13 cellular contexts compared by ENCODE assay signal in the genomic region with DNA sequence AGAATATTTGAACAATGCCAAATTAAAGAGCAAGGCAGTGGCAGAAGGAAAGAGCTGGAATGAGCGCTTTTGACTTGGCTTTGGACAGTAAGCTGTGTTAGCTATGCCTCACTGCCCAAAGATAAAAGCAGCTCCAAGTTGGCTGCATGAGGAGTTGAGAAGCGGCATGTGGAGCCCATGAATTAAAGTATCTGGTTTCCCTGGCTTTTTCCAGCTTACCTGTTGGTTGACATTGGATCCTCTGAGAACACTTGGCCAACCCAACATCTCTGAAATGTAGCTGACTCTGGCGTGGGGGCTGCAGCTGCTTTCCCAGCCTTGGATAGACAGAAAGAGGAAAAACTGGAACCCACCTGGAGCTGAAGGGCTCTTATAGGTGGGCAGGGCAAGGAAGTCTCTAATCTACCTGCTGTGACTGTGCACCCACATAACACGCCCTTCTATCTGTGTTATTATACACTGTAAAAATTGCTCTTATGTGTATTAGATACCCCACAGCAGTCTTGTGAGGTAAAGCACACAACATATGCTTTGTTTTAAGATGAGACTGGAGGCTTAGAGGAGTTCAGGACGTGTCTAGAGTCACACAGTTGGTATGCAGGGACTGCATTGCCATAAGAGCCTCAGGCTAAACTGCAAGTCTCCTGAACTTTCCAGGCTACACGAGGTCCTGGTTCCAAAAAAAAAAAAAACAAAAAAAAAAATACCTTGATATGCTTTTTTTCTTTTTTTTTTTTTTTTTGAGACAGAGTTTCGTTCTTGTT. TPM values are rescaled to one million over a fixed set of nuclear protein-coding genes. Genes with fewer than 3 reads are reported as not detected.
DNase-seq lines count a peak whose midpoint lies in the region; FAIRE-seq and TF ChIP-seq lines count a peak whose summit lies in the region.
"Had no signal": no experiment of that assay in that cellular context is flagged by ENCODE, and none has a peak within 500 bp of the region (broad histone marks: within the 10 kb centered on the region; RNA-seq: fewer than 3 reads in every experiment).

No MANE protein-coding gene starts in this region.

- POLR2A ChIA-PET in AG04450 (lab: Yijun Ruan, JAX): no interaction called here

- no peak for TF ChIP-seq CTCF in AG04450 (IDR thresholded peaks at IDR 0.05; ENCODE audit: low read depth, low read length)
- no peak for TF ChIP-seq CTCF in epithelial cell of esophagus (IDR thresholded peaks at IDR 0.05; ENCODE audit: insufficient read depth, low read depth, low read length, missing control alignments)
- TF ChIP-seq CTCF in Peyer's patch (IDR thresholded peaks at IDR 0.05): no peak

- H3K27me3 ChIP-seq in AG04450 (ENCODE audit: control insufficient read depth, insufficient read depth, low read length) (no peaks in the 10 kb centered on the region), Peyer's patch (no peaks in the 10 kb centered on the region)
- H3K27me3 ChIP-seq: dorsolateral prefrontal cortex had no signal

- H3K4me3 ChIP-seq in AG04450 (ENCODE audit: low read depth, low read length): no peak overlapping the region
- H3K4me3 ChIP-seq in epithelial cell of esophagus (ENCODE audit: low read length): no peak overlapping the region
- no peak overlapping the region for H3K4me3 ChIP-seq in Peyer's patch
- H3K4me3 ChIP-seq: dorsolateral prefrontal cortex, SK-N-MC had no signal

- FAIRE-seq in GM19239 (lab: Jason Lieb, UNC): no peak

- CTCF ChIA-PET in AG04450 (lab: Charles Lee): interaction anchor here (0.6 to 1.6 kb wide), 4 partner anchors 18 to 202 kb away, joined by 3 to 6 read pairs (median 4); no protein-coding TSS in a partner anchor

- no peak for TF ChIP-seq POLR2A in Peyer's patch (IDR thresholded peaks at IDR 0.05)

- peaks cover 0 to 7% (median 4%) of the 10 kb centered on the region in 4 donors for H3K4me1 ChIP-seq in Peyer's patch

- DNase-seq in AG04450 (ENCODE audit: low read depth, low spot score): no peak
- DNase-seq in GM04504 (ENCODE audit: low read depth): peak; percentile 60
- DNase-seq in NCI-H345 treated with DMSO at 0.1 percent for 48 hours (lab: John Stamatoyannopoulos, UW; ENCODE audit: unreplicated experiment): peak; percentile 94
- DNase-seq in epithelial cell of esophagus (ENCODE audit: low read depth): peak; percentile 79
- no peak for DNase-seq in stimulated activated naive CD4-positive, alpha-beta T cell (lab: John Stamatoyannopoulos, UW)
- no peak for DNase-seq in Peyer's patch
- no peak for DNase-seq in GM19239 (ENCODE audit: insufficient read length, low spot score)
- no peak for DNase-seq in activated naive CD4-positive, alpha-beta T cell (lab: John Stamatoyannopoulos, UW)
- DNase-seq: activated T-cell treated with anti-CD3 and anti-CD28 coated beads, Interleukin-2, amount 50 U/mL, for 1 hour; CD4-positive, alpha-beta memory T cell; KG1 had no signal

- no peaks in the 10 kb centered on the region for H3K36me3 ChIP-seq in Peyer's patch

- H3K27ac ChIP-seq in AG04450 (ENCODE audit: low read depth, low read length): peak overlapping the region; percentile 11
- no peak overlapping the region for H3K27ac ChIP-seq in Peyer's patch
- H3K27ac ChIP-seq: SK-N-MC had no signal

- no peaks in the 10 kb centered on the region for H3K9me3 ChIP-seq in AG04450 (ENCODE audit: control insufficient read depth, insufficient read depth, low read length)
- H3K9me3 ChIP-seq in Peyer's patch: no peaks in the 10 kb centered on the region

RNA-seq across cellular contexts. Expression of a gene that starts 5.8 kb away (rescaled TPM):
- polyA plus RNA-seq in AG04450 (2011; rRNA removed): 19.1 and 25.0 TPM in 2 replicates
- 93.1 and 124 TPM in 2 replicates for polyA minus RNA-seq in AG04450 (2011; rRNA and poly(A)+ RNA removed)
- total RNA-seq in Peyer's patch: 10 to 100 TPM in 1 of 4 donors, 1 to 10 TPM in 3; 2.3 to 14.9 (median 5.2) TPM

Comparison
In these comparisons a context has a peak if more than half of its experiments do, and no peak if none do; other contexts are left out.
1. DNase-seq: peak in GM04504 (single experiment), NCI-H345 treated with DMSO at 0.1 percent for 48 hours (single experiment) and epithelial cell of esophagus (single experiment); none in AG04450 (single experiment), stimulated activated naive CD4-positive, alpha-beta T cell (0 of 6), Peyer's patch (0 of 3), GM19239 (single experiment) and activated naive CD4-positive, alpha-beta T cell (0 of 4).